Comparison of ENCODE assay signal across 8 cellular contexts in the genomic region with DNA sequence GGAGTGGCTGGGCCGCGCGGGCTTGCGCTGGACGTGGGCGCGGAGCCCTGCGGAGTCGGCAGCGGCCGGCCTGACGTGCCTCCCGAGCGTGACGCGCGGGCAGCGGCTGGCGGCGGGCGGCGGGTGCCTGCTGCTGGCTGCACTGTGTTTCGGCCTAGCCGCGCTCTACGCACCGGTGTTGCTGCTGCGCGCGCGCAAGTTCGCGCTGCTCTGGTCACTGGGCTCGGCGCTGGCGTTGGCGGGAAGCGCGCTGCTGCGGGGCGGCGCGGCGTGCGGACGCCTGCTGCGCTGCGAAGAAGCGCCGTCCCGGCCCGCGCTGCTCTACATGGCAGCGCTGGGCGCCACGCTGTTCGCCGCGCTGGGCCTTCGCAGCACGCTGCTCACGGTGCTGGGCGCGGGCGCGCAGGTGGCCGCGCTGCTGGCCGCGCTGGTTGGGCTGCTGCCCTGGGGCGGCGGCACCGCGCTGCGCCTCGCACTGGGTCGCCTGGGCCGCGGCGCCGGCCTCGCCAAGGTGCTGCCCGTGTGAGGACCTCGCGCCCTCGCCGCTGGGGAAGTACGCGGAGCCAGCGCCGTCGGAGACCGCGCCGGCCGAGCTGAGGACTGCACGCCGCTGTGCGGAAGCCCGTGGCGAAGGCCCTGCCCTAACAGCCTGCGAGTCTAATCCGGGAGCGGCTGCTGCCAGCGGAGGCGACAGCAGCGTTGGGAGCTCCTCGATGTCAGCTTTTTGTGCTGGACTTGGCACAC. TPM values are rescaled to one million over a fixed set of nuclear protein-coding genes. Genes with fewer than 3 reads are reported as not detected.
DNase-seq lines count a peak whose midpoint lies in the region; TF ChIP-seq lines count a peak whose summit lies in the region.

No MANE protein-coding gene starts in this region.

- H3K27ac ChIP-seq in ovary (peak overlapping the region; percentile 84 to 92), thyroid gland (peak overlapping the region; percentile 90 to 91 (median 91))

- H3K27me3 ChIP-seq in H7 (ENCODE audit: control insufficient read depth, insufficient read depth, low read length) = no peaks in the 10 kb centered on the region
- H3K27me3 ChIP-seq in ovary = no peaks in the 10 kb centered on the region
- H3K27me3 ChIP-seq in thyroid gland = no peaks in the 10 kb centered on the region

- H3K9me3 ChIP-seq in ovary (no peaks in the 10 kb centered on the region), thyroid gland (no peaks in the 10 kb centered on the region)

- H3K27ac Mint-ChIP-seq in glutamatergic neuron (ENCODE audit: unreplicated experiment) = peak overlapping the region; percentile 95

- H3K4me3 ChIP-seq in H7 (ENCODE audit: insufficient read depth, low read depth, low read length) (peak overlapping the region; percentile 69), LNCaP clone FGC (ENCODE audit: low read depth, low read length) (peak overlapping the region; percentile 68), ovary (peak overlapping the region; percentile 85), thyroid gland (replicated peaks in 1 of 3) (peak overlapping the region; percentile 37 to 59 (median 39))

- TF ChIP-seq POLR2A in ovary (IDR thresholded peaks at IDR 0.05) = no peak
- TF ChIP-seq POLR2A in thyroid gland (IDR thresholded peaks at IDR 0.05) = peak in 1 of 2 donors; percentile 25

- peaks cover 19% of the 10 kb centered on the region for H3K4me1 Mint-ChIP-seq in glutamatergic neuron (ENCODE audit: low read depth, unreplicated experiment)

- no peaks in the 10 kb centered on the region for H3K36me3 Mint-ChIP-seq in glutamatergic neuron (ENCODE audit: unreplicated experiment)

- no peak for TF ChIP-seq EP300 in ovary (IDR thresholded peaks at IDR 0.05)

- H3K4me1 ChIP-seq in ovary (ENCODE audit: insufficient read depth) = peaks cover 3% of the 10 kb centered on the region
- peaks cover 27 to 34% of the 10 kb centered on the region in 2 donors for H3K4me1 ChIP-seq in thyroid gland

- intact Hi-C loops in ovary (cut with DNase I) = loop anchor here in 1 of 4 donors (5.0 kb wide), 1 partner anchor 325 kb away; the partner anchor contains the start of gene SAP130
- intact Hi-C loops in thyroid gland (cut with DNase I) = no loop called here

- H3K36me3 ChIP-seq in H7 (replicated peaks; ENCODE audit: control insufficient read depth, insufficient read depth, low read length) (peaks cover 5% of the 10 kb centered on the region), ovary (no peaks in the 10 kb centered on the region), thyroid gland (peaks cover 0 to 7% of the 10 kb centered on the region in 2 donors)

- peak overlapping the region; percentile 85 for H3K4me3 Mint-ChIP-seq in glutamatergic neuron (ENCODE audit: unreplicated experiment)

- WGBS in ovary, 3 donors = 0 to 1% (median 1%) methylated on average over 53 to 108 of the region's 108 CpGs
- 2 to 8% methylated on average over 18 to 19 of the region's 108 CpGs for WGBS in thyroid gland, 2 donors

- in situ Hi-C loops in SK-MEL-5 (cut with HindIII; ENCODE audit: low pct_unique_long_range_greater_than_20kb, low sequenced_read_pairs) = no loop called here

- DNase-seq in GM03348 (ENCODE audit: low spot score) (peak; percentile 88), H7 (peak; percentile 90), LNCaP clone FGC (ENCODE audit: low read depth) (peak; percentile 32), SK-MEL-5 (ENCODE audit: low read depth, low spot score) (peak; percentile 56), glutamatergic neuron (peak; percentile 87), ovary (peak; percentile 50 to 78 (median 59)), thyroid gland (peak; percentile 76 to 79)
- peak; percentile 82 for DNase-seq in activated naive CD4-positive, alpha-beta T cell treated with anti-CD3 and anti-CD28 coated beads, Interleukin-2, amount 50 U/mL, for 16 hours

- peak; percentile 13; the same call in 1 of the 2 replicates for TF ChIP-seq CTCF in LNCaP clone FGC (IDR thresholded peaks at IDR 0.05; ENCODE audit: control insufficient read depth, extremely low read depth, insufficient read depth)
- no peak for TF ChIP-seq CTCF in glutamatergic neuron (IDR thresholded peaks at IDR 0.05; ENCODE audit: partially characterized antibody, unreplicated experiment)
- TF ChIP-seq CTCF in ovary (IDR thresholded peaks at IDR 0.05) = peak in 2 of 3 donors; percentile 14 to 40
- peak in 4 of 6 experiments; percentile 11 to 40 (median 36) for TF ChIP-seq CTCF in thyroid gland (IDR thresholded peaks at IDR 0.05)

- H3K27me3 Mint-ChIP-seq in glutamatergic neuron (ENCODE audit: unreplicated experiment) = peaks cover 4% of the 10 kb centered on the region

- H3K9me3 Mint-ChIP-seq in glutamatergic neuron (ENCODE audit: unreplicated experiment) = peaks cover 18% of the 10 kb centered on the region

RNA-seq across cellular contexts. Expression of gene SFT2D3, which starts 0.5 kb away (rescaled TPM):
- 10.5 and 13.4 TPM in 2 replicates for total RNA-seq in H7 (2014; rRNA removed; shearing (Covaris generic))
- 6.5 and 9.7 TPM in 2 replicates for total RNA-seq in SK-MEL-5 (2014; rRNA removed; shearing (Covaris generic))
- polyA plus RNA-seq in SK-MEL-5 (2015; cell fraction: cytosol; rRNA removed) = 10.5 and 11.8 TPM in 2 replicates
- polyA plus RNA-seq in SK-MEL-5 (2015; cell fraction: nucleus; rRNA removed) = 7.7 and 9.1 TPM in 2 replicates
- total RNA-seq in glutamatergic neuron (ENCODE audit: unreplicated experiment) (6.4 TPM), ovary (1 to 10 TPM; 6.1 to 9.8 (median 6.9) TPM), thyroid gland (10 to 100 TPM; 14.0 to 17.9 (median 16.1) TPM)
- 1 to 10 TPM; 5.1 to 8.5 TPM for polyA plus RNA-seq in ovary

RNA-seq across cellular contexts. Expression of gene LIMS2, which starts 26.5 kb away (rescaled TPM):
- 0.33 and 1.4 TPM in 2 replicates for total RNA-seq in H7 (2014; rRNA removed; shearing (Covaris generic))
- 0.48 TPM in 1 of 2 replicates, not detected in the other for total RNA-seq in SK-MEL-5 (2014; rRNA removed; shearing (Covaris generic))
- 0.14 and 0.43 TPM in 2 replicates for polyA plus RNA-seq in SK-MEL-5 (2015; cell fraction: cytosol; rRNA removed)
- 0.16 and 1.1 TPM in 2 replicates for polyA plus RNA-seq in SK-MEL-5 (2015; cell fraction: nucleus; rRNA removed)
- total RNA-seq in glutamatergic neuron (ENCODE audit: unreplicated experiment) (0.29 TPM), ovary (10 to 100 TPM in 4 of 7 donors, 1 to 10 TPM in 3; 3.8 to 70.4 (median 19.1) TPM), thyroid gland (10 to 100 TPM in 3 of 4 donors, 1 to 10 TPM in 1; 9.1 to 27.8 (median 14.2) TPM)
- 10 to 100 TPM; 12.7 to 31.0 TPM for polyA plus RNA-seq in ovary

RNA-seq across cellular contexts. Expression of gene GPR17, which starts 55.9 kb away (rescaled TPM):
- not detected in 2 replicates for total RNA-seq in H7 (2014; rRNA removed; shearing (Covaris generic))
- not detected in 2 replicates for total RNA-seq in SK-MEL-5 (2014; rRNA removed; shearing (Covaris generic))
- not detected in 2 replicates for polyA plus RNA-seq in SK-MEL-5 (2015; cell fraction: cytosol; rRNA removed)
- not detected in 2 replicates for polyA plus RNA-seq in SK-MEL-5 (2015; cell fraction: nucleus; rRNA removed)
- total RNA-seq in glutamatergic neuron (ENCODE audit: unreplicated experiment) (not detected), ovary (not detected), thyroid gland (not detected)
- polyA plus RNA-seq in ovary = under 1 TPM in 1 of 2 donors, not detected in 1; 0.18 TPM

Comparison
In these comparisons a context has a peak if more than half of its experiments do, and no peak if none do; other contexts are left out.
1. Peak in every context shown above with its lines: DNase-seq, H3K4me3 ChIP-seq and H3K27ac ChIP-seq.
2. DNase-seq: peak in every context shown above with its lines; median percentile 90 in H7; 88 in GM03348; 87 in glutamatergic neuron; 82 in activated naive CD4-positive, alpha-beta T cell treated with anti-CD3 and anti-CD28 coated beads, Interleukin-2, amount 50 U/mL, for 16 hours; 78 in thyroid gland; 59 in ovary; 56 in SK-MEL-5; 32 in LNCaP clone FGC.